ENCODE assay signal across 21 cellular contexts in genomic region chr1:170307426-170307825, GRCh38.
DNase-seq lines count a peak whose midpoint lies in the region; ATAC-seq, FAIRE-seq and TF ChIP-seq lines count a peak whose summit lies in the region.
"Had no signal": no experiment of that assay in that cellular context is flagged by ENCODE, and none has a peak within 500 bp of the region (broad histone marks: within the 10 kb centered on the region; RNA-seq: fewer than 3 reads in every experiment).

No MANE protein-coding gene starts in this region.

- CTCF ChIA-PET in IMR-90 (lab: Yijun Ruan, JAX): no interaction called here
- CTCF ChIA-PET in H1 (lab: Charles Lee; ENCODE audit: partially characterized antibody): no interaction called here

- H3K18ac ChIP-seq in IMR-90 (ENCODE audit: low read depth, low read length) (no peak overlapping the region), H1 (ENCODE audit: extremely low read depth, low read length) (no peak overlapping the region)

- TF ChIP-seq EP300 in H1 (IDR thresholded peaks at IDR 0.05; ENCODE audit: borderline replicate concordance in 1 of 2, low read depth in 2 of 2, low read length in 2 of 2): no peak

- TF ChIP-seq CTCF in IMR-90 (conservative IDR thresholded peaks at IDR 0.05; ENCODE audit: low read depth, low read length) (no peak), H1 (IDR thresholded peaks at IDR 0.05; ENCODE audit: control extremely low read depth in 1 of 3, insufficient read depth in 1 of 3, low read depth in 1 of 3, low read length in 3 of 3) (no peak), nephron progenitor cell (IDR thresholded peaks at IDR 0.05) (no peak)

- H2BK5ac ChIP-seq in IMR-90 (ENCODE audit: low read depth, low read length, poor library complexity, severe bottlenecking) (no peak overlapping the region), H1 (ENCODE audit: low read depth, low read length) (no peak overlapping the region)

- no peak overlapping the region for H2AK9ac ChIP-seq in IMR-90 (replicated peaks; ENCODE audit: low read depth, low read length, poor library complexity)

- H3K36me3 Mint-ChIP-seq in nephron progenitor cell (ENCODE audit: low read depth): no peaks in the 10 kb centered on the region
- H3K36me3 Mint-ChIP-seq: T-cell had no signal

- H3K27ac Mint-ChIP-seq in nephron progenitor cell: peak overlapping the region; percentile 88
- H3K27ac Mint-ChIP-seq: progenitor cell of endocrine pancreas, T-cell had no signal

- peak; percentile 51 for DNase-seq in D341Med (ENCODE audit: low spot score)
- DNase-seq in IMR-90: peak; percentile 35
- DNase-seq in H1 (ENCODE audit: low read depth in 1 of 2, low spot score in 2 of 2): no peak
- DNase-seq in nephron progenitor cell: no peak
- no peak for DNase-seq in T-helper 9 cell
- no peak for DNase-seq in HUDEP-2 (lab: John Stamatoyannopoulos, UW; ENCODE audit: unreplicated experiment in 76 of 76)
- DNase-seq in C1 segment of cervical spinal cord (lab: John Stamatoyannopoulos, UW): no peak
- DNase-seq: activated CD4-positive, alpha-beta T cell treated with anti-CD3 and anti-CD28 coated beads, Interleukin-2, amount 50 U/mL, for 1 hour; activated effector memory CD4-positive, alpha-beta T cell treated with anti-CD3 and anti-CD28 coated beads, Interleukin-2, amount 50 U/mL, for 16 hours; caudate nucleus; effector memory CD4-positive, alpha-beta T cell; hypothalamus; NCI-H1105; NCI-H526; SHP77 treated with DMSO at 0.1 percent for 48 hours; spleen; stimulated activated CD8-positive, alpha-beta memory T cell treated with anti-CD3 and anti-CD28 coated beads, Interleukin-4, amount 100 ng/mL, for 48 hours; T-cell had no signal

- no peak for TF ChIP-seq RAD21 in IMR-90 (IDR thresholded peaks at IDR 0.05; ENCODE audit: low read length)
- no peak for TF ChIP-seq RAD21 in H1 (IDR thresholded peaks at IDR 0.05 in 1 of 2, conservative IDR thresholded peaks at IDR 0.05 in 1 of 2; ENCODE audit: low read depth in 2 of 2, low read length in 2 of 2)

- no peaks in the 10 kb centered on the region for H3K27me3 Mint-ChIP-seq in nephron progenitor cell (ENCODE audit: low read depth, poor library complexity)
- H3K27me3 Mint-ChIP-seq: progenitor cell of endocrine pancreas had no signal

- no peaks in the 10 kb centered on the region for H3K9me3 ChIP-seq in IMR-90 (ENCODE audit: control insufficient read depth, insufficient read depth, low read length)
- no peaks in the 10 kb centered on the region for H3K9me3 ChIP-seq in H1 (ENCODE audit: insufficient read depth in 2 of 2, low read depth in 1 of 2, low read length in 1 of 2)
- H3K9me3 ChIP-seq: A549, spleen had no signal

- H3K23me2 ChIP-seq in H1 (ENCODE audit: low read depth, low read length): no peaks in the 10 kb centered on the region

- no peaks in the 10 kb centered on the region for H3K79me2 ChIP-seq in H1 (ENCODE audit: control insufficient read depth in 1 of 2, insufficient read depth in 2 of 2, low read length in 2 of 2)

- H4K8ac ChIP-seq in IMR-90 (ENCODE audit: low read depth in 2 of 2, low read length in 2 of 2): no peak overlapping the region; a peak in 1 of 4 replicates
- no peak overlapping the region for H4K8ac ChIP-seq in H1 (ENCODE audit: extremely low read depth, insufficient read depth, low read length)

- H3K4me3 Mint-ChIP-seq in nephron progenitor cell: no peak overlapping the region
- H3K4me3 Mint-ChIP-seq: T-cell had no signal

- H4K91ac ChIP-seq in IMR-90 (ENCODE audit: insufficient read depth, low read depth, low read length): no peak overlapping the region
- H4K91ac ChIP-seq in H1 (replicated peaks; ENCODE audit: insufficient read length, low read length): no peak overlapping the region

- H2BK20ac ChIP-seq in IMR-90 (ENCODE audit: low read depth, low read length) (peak overlapping the region; percentile 30), H1 (ENCODE audit: low read length) (no peak overlapping the region)

- H3K23ac ChIP-seq in IMR-90 (ENCODE audit: low read depth, low read length): no peak overlapping the region
- no peak overlapping the region for H3K23ac ChIP-seq in H1 (ENCODE audit: insufficient read length)

- H4K5ac ChIP-seq in IMR-90 (ENCODE audit: low read depth, low read length) (no peak overlapping the region), H1 (ENCODE audit: insufficient read length, low read depth, low read length) (no peak overlapping the region)

- H3K79me1 ChIP-seq in IMR-90 (ENCODE audit: low read depth in 1 of 2, low read length in 2 of 2) (no peaks in the 10 kb centered on the region), H1 (ENCODE audit: low read depth, low read length) (no peaks in the 10 kb centered on the region)

- no TSS peak for BruUV-seq in IMR-90 (replicated peaks; lab: Mats Ljungman, UMichigan)

- H3K36me3 ChIP-seq in IMR-90 (ENCODE audit: control insufficient read depth, insufficient read depth, low read length): no peaks in the 10 kb centered on the region
- no peaks in the 10 kb centered on the region for H3K36me3 ChIP-seq in H1 (ENCODE audit: control insufficient read depth in 2 of 4, insufficient read depth in 4 of 4, low read length in 3 of 4)
- H3K36me3 ChIP-seq: spleen had no signal

- H3K4me1 Mint-ChIP-seq in nephron progenitor cell: peaks cover 27% of the 10 kb centered on the region
- H3K4me1 Mint-ChIP-seq: T-cell had no signal

- no peaks in the 10 kb centered on the region for H4K20me1 ChIP-seq in IMR-90 (ENCODE audit: insufficient read depth, low read length)
- H4K20me1 ChIP-seq in H1 (replicated peaks in 1 of 2; ENCODE audit: control insufficient read depth in 1 of 2, insufficient read depth in 2 of 2, low read length in 2 of 2): no peaks in the 10 kb centered on the region

- FAIRE-seq in H1 (lab: Jason Lieb, UNC): no peak
- FAIRE-seq: A549 had no signal

- H2AFZ ChIP-seq in IMR-90 (replicated peaks; ENCODE audit: low read length, poor library complexity) (no peak overlapping the region), H1 (ENCODE audit: low read length) (peak overlapping the region; percentile 55; the same call in 1 of the 2 replicates)

- H3K4ac ChIP-seq in IMR-90 (ENCODE audit: low read depth, low read length) (peak overlapping the region; percentile 33; the same call in 1 of the 2 replicates), H1 (replicated peaks; ENCODE audit: insufficient read length, low read depth, low read length) (no peak overlapping the region)

- H3K4me1 ChIP-seq in IMR-90 (ENCODE audit: control insufficient read depth, insufficient read depth, low read length) (peaks cover 11% of the 10 kb centered on the region), H1 (replicated peaks in 1 of 4; ENCODE audit: control insufficient read depth in 3 of 4, insufficient read depth in 4 of 4, low read length in 3 of 4) (no peaks in the 10 kb centered on the region)
- H3K4me1 ChIP-seq: A549, spleen had no signal

- dilution Hi-C loops in IMR-90 (cut with HindIII; ENCODE audit: low sequenced_read_pairs, unreplicated experiment): no loop called here

- intact Hi-C loops in IMR-90 (cut with micrococcal nuclease): loop anchor here (5.0 kb wide), 1 partner anchor 355 kb away; the partner anchor contains the start of gene PRRX1

- H3K27me3 ChIP-seq in IMR-90 (ENCODE audit: control insufficient read depth, insufficient read depth, low read length) (no peaks in the 10 kb centered on the region), H1 (replicated peaks in 1 of 4; ENCODE audit: control insufficient read depth in 3 of 4, extremely low read depth in 1 of 4, insufficient read depth in 3 of 4, low read length in 3 of 4) (no peaks in the 10 kb centered on the region)
- H3K27me3 ChIP-seq: spleen had no signal

- H3K9ac ChIP-seq in IMR-90 (ENCODE audit: low read depth, low read length) (no peak overlapping the region), H1 (replicated peaks in 1 of 4; ENCODE audit: extremely low read depth in 1 of 4, low read depth in 3 of 4, low read length in 3 of 4) (no peak overlapping the region)

- H3K27ac ChIP-seq in IMR-90 (ENCODE audit: insufficient read depth, low read length) (no peak overlapping the region), H1 (ENCODE audit: low read depth, low read length) (no peak overlapping the region)
- H3K27ac ChIP-seq: A549, spleen had no signal

- no peak overlapping the region for H2AK5ac ChIP-seq in IMR-90 (ENCODE audit: low read depth, low read length)
- no peak overlapping the region for H2AK5ac ChIP-seq in H1 (ENCODE audit: low read depth, low read length)

- H3K56ac ChIP-seq in IMR-90 (ENCODE audit: extremely low read depth, insufficient read depth, low read length) (no peak overlapping the region), H1 (replicated peaks; ENCODE audit: insufficient read length, low read depth, low read length) (no peak overlapping the region)

- H2BK12ac ChIP-seq in H1 (ENCODE audit: low read depth, low read length): no peak overlapping the region

- WGBS in IMR-90 (ENCODE audit: extremely low coverage in 2 of 2, insufficient read length in 1 of 2), 2 experiments: no CpG with 5 or more reads among the region's 1 CpG
- WGBS in H1 (ENCODE audit: extremely low coverage in 1 of 2, insufficient coverage in 1 of 2, insufficient read length in 1 of 2, insufficient replicate concordance in 2 of 2, low coverage in 1 of 2, low lambda C conversion rate in 2 of 2, missing lambda C conversion rate in 1 of 2), 2 experiments: 100% methylated on average over 1 of the region's 1 CpG; no CpG with 5 or more reads in 1 of the 2 experiments

- no peak for TF ChIP-seq POLR2A in IMR-90 (IDR thresholded peaks at IDR 0.05; ENCODE audit: low read depth, low read length)
- no peak for TF ChIP-seq POLR2A in H1 (IDR thresholded peaks at IDR 0.05; ENCODE audit: control extremely low read depth in 1 of 2, low read depth in 2 of 2, low read length in 2 of 2)

- POLR2A ChIA-PET in IMR-90 (lab: Charles Lee; ENCODE audit: unreplicated experiment) (no interaction called here), H1 (lab: Charles Lee; ENCODE audit: partially characterized antibody) (no interaction called here)

- H3K4me2 ChIP-seq in IMR-90 (ENCODE audit: low read depth, low read length): no peak overlapping the region
- H3K4me2 ChIP-seq in H1 (ENCODE audit: insufficient read depth in 1 of 2, low read depth in 2 of 2, low read length in 2 of 2): no peak overlapping the region
- H3K4me2 ChIP-seq: A549 had no signal

- no peaks in the 10 kb centered on the region for H3K9me3 Mint-ChIP-seq in nephron progenitor cell
- H3K9me3 Mint-ChIP-seq: T-cell had no signal

- ATAC-seq in IMR-90 (ENCODE audit: low read depth): no peak
- ATAC-seq in GM21528 (IDR thresholded peaks at IDR 0.05; ENCODE audit: low FRiP score, unreplicated experiment): no peak
- ATAC-seq: A549, T-cell had no signal

- peak overlapping the region; percentile 6; the same call in 1 of the 2 replicates for H2BK120ac ChIP-seq in IMR-90 (ENCODE audit: low read depth, low read length)
- no peak overlapping the region for H2BK120ac ChIP-seq in H1 (replicated peaks; ENCODE audit: low read depth, low read length)

- H3K9me1 ChIP-seq in IMR-90 (ENCODE audit: insufficient read depth, low read length): peaks cover 9% of the 10 kb centered on the region

- H3K14ac ChIP-seq in IMR-90 (replicated peaks; ENCODE audit: low read depth, low read length) (0 out of 2 replicates have a peak overlapping the region, but pooled peaks have one; percentile 40), H1 (ENCODE audit: insufficient read length) (no peak overlapping the region)

- in situ Hi-C loops in IMR-90 (cut with MboI; ENCODE audit: low sequenced_read_pairs): no loop called here

- H2BK15ac ChIP-seq in IMR-90 (ENCODE audit: low read depth, low read length) (no peak overlapping the region), H1 (ENCODE audit: low read length) (no peak overlapping the region)

- H3K4me3 ChIP-seq in IMR-90 (ENCODE audit: insufficient read depth, low read depth, low read length): no peak overlapping the region
- no peak overlapping the region for H3K4me3 ChIP-seq in H1 (ENCODE audit: extremely low read depth in 1 of 4, insufficient read depth in 2 of 4, low read depth in 3 of 4, low read length in 4 of 4)
- H3K4me3 ChIP-seq: A549, spleen had no signal

Comparison
In these comparisons a context has a peak if more than half of its experiments do, and no peak if none do; other contexts are left out.
1. DNase-seq: peak in D341Med (single experiment) and IMR-90 (single experiment); none in H1 (0 of 2), nephron progenitor cell (single experiment), T-helper 9 cell (single experiment), HUDEP-2 (0 of 76) and C1 segment of cervical spinal cord (0 of 14).